ENCODE assay signal across 8 cellular contexts in the genomic region with DNA sequence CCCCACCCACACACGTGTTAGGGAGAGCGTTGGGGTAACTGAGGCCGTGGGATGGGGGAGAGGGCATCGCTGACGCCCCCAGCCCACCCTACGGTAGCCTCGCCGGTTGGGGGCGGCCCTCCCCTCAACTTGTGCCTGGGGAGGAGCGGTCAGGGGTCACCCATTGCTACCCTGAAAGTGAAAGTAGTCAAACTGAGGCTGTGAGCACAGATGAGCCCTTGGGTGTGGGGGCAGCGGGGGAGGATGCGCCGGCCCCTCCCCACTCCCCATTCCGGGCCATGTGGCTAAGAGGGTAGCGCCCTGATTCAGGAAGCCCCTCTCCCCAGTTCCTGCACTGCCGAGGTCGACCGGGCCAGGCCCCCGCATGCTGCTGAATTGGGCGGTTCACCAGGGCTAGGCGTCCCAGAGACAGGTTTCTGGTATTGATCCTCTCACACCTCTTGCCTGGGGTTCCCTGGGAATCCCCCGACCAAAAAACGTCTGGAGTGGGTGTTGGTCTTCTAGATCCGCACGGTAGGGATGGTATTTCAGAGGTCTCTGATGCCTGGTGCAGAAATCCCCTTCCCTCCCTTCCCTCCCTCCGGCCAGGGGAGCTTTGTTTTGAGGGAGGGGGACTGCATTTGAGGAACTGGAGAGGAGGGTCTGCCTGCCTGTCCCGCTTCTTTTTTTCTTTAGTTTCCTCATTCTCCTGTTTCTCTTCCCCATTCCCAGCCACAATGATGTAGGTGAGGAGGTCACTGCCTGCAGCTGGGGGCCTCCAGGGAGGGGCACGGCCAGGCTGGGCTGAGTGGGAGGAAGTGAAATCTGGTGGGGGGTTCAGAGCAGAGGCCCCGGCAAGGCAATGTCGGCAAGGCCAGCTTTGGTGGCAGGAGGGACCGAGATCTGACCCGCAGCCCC. TPM values are rescaled to one million over a fixed set of nuclear protein-coding genes. Genes with fewer than 3 reads are reported as not detected.
A peak's percentile ranks its signal among the peaks of the same experiment; 100 is the strongest.
DNase-seq lines count a peak whose midpoint lies in the region; ATAC-seq lines count a peak whose summit lies in the region.

No MANE protein-coding gene starts in this region.

- peak overlapping the region; percentile 71 for H2BK5ac ChIP-seq in neuronal stem cell (ENCODE audit: low read length)

- H4K91ac ChIP-seq in neuronal stem cell (ENCODE audit: low read depth, low read length, poor library complexity) = no peak overlapping the region

- H3K27ac ChIP-seq in esophagus (ENCODE audit: low read depth in 2 of 2, low read length in 1 of 2) (peak overlapping the region; percentile 63 to 67), neuronal stem cell (replicated peaks; ENCODE audit: low read length) (no peak overlapping the region)

- no peak overlapping the region for H2BK120ac ChIP-seq in neuronal stem cell (ENCODE audit: low read depth, low read length)

- H3K23ac ChIP-seq in neuronal stem cell (ENCODE audit: low read depth, low read length, poor library complexity) = peak overlapping the region; percentile 90

- ATAC-seq in Right ventricle myocardium superior (ENCODE audit: poor library complexity) (no peak), Right ventricle myocardium inferior (no peak), HG03108 (IDR thresholded peaks at IDR 0.05; ENCODE audit: unreplicated experiment) (no peak), HG03045 (IDR thresholded peaks at IDR 0.05; ENCODE audit: unreplicated experiment) (no peak)

- H3K9me3 ChIP-seq in esophagus (ENCODE audit: control insufficient read depth in 2 of 2, insufficient read depth in 1 of 2, low read depth in 1 of 2, low read length in 1 of 2) = peaks cover 0 to 4% of the 10 kb centered on the region in 2 donors
- no peaks in the 10 kb centered on the region for H3K9me3 ChIP-seq in neuronal stem cell (replicated peaks in 1 of 2; ENCODE audit: control insufficient read depth in 2 of 2, insufficient read depth in 1 of 2, low read depth in 1 of 2, low read length in 2 of 2)

- H2BK12ac ChIP-seq in neuronal stem cell (ENCODE audit: low read length) = peak overlapping the region; percentile 14

- peaks cover 4% of the 10 kb centered on the region for H3K79me1 ChIP-seq in neuronal stem cell (ENCODE audit: low read depth, low read length)

- no peak overlapping the region for H4K8ac ChIP-seq in neuronal stem cell (ENCODE audit: low read depth, low read length)

- H3K4ac ChIP-seq in neuronal stem cell (ENCODE audit: low read length) = no peak overlapping the region

- intact Hi-C loops in Right ventricle myocardium superior (cut with DNase I) = no loop called here
- intact Hi-C loops in Right ventricle myocardium inferior (cut with DNase I) = loop anchor here (5.0 kb wide), 1 partner anchor 39 kb away; a partner anchor contains a TSS

- H3K14ac ChIP-seq in neuronal stem cell (ENCODE audit: low read length) = no peak overlapping the region

- peak overlapping the region; percentile 93 for H2AFZ ChIP-seq in neuronal stem cell (ENCODE audit: low read length)

- H3K27me3 ChIP-seq in esophagus (ENCODE audit: control insufficient read depth in 1 of 2, insufficient read depth in 2 of 2, low read length in 2 of 2) (peaks cover 0 to 4% of the 10 kb centered on the region in 2 donors), neuronal stem cell (ENCODE audit: control insufficient read depth in 3 of 3, insufficient read depth in 3 of 3, low read depth in 1 of 3, low read length in 3 of 3) (peaks cover 0 to 9% (median 0%) of the 10 kb centered on the region in 3 experiments)

- DNase-seq in Right ventricle myocardium superior (peak; percentile 50), Right ventricle myocardium inferior (ENCODE audit: missing footprints) (no peak), neuronal stem cell (ENCODE audit: low spot score) (no peak), superior temporal gyrus (ENCODE audit: extremely low spot score) (no peak)
- DNase-seq in activated CD8-positive, alpha-beta memory T cell treated with anti-CD3 and anti-CD28 coated beads for 24 hours = peak; percentile 84

- peak overlapping the region; percentile 96 for H3K18ac ChIP-seq in neuronal stem cell (ENCODE audit: low read length)

- H3K36me3 ChIP-seq in esophagus (ENCODE audit: control insufficient read depth in 2 of 2, insufficient read depth in 2 of 2, low read length in 1 of 2) = no peaks in the 10 kb centered on the region
- H3K36me3 ChIP-seq in neuronal stem cell (replicated peaks in 1 of 2; ENCODE audit: control insufficient read depth in 2 of 2, insufficient read depth in 2 of 2, low read length in 2 of 2) = no peaks in the 10 kb centered on the region

- peak overlapping the region; percentile 99 for H3K4me2 ChIP-seq in neuronal stem cell (ENCODE audit: insufficient read depth, low read length, poor library complexity, severe bottlenecking)

- H3K9ac ChIP-seq in neuronal stem cell (ENCODE audit: low read depth, low read length, poor library complexity) = peak overlapping the region; percentile 94

- H2AK5ac ChIP-seq in neuronal stem cell (ENCODE audit: low read depth, low read length) = peak overlapping the region; percentile 88

- H3K4me1 ChIP-seq in esophagus (ENCODE audit: control insufficient read depth in 2 of 2, insufficient read depth in 2 of 2, low read length in 1 of 2) (peaks cover 3 to 8% of the 10 kb centered on the region in 2 donors), neuronal stem cell (ENCODE audit: control insufficient read depth in 2 of 2, insufficient read depth in 1 of 2, low read depth in 1 of 2, low read length in 2 of 2) (peaks cover 26 to 38% of the 10 kb centered on the region in 2 donors)

- peak overlapping the region; percentile 93 for H2BK15ac ChIP-seq in neuronal stem cell (ENCODE audit: low read length)

- WGBS in esophagus, 2 donors = 17 to 18% methylated on average over 31 to 32 of the region's 32 CpGs
- no CpG with 5 or more reads among the region's 32 CpGs for WGBS in neuronal stem cell (ENCODE audit: extremely low coverage in 2 of 2, insufficient read length in 2 of 2, insufficient replicate concordance in 1 of 2), 2 donors

- H3K4me3 ChIP-seq in esophagus (ENCODE audit: low read depth in 1 of 2, low read length in 2 of 2) (peak overlapping the region; percentile 41 to 64), neuronal stem cell (ENCODE audit: low read length in 2 of 2) (peak overlapping the region; percentile 65 to 89)

RNA-seq across cellular contexts. Expression of a gene that starts 1.0 kb away (rescaled TPM):
- 42.8 TPM for total RNA-seq in Right ventricle myocardium superior
- 43.7 TPM for total RNA-seq in Right ventricle myocardium inferior
- polyA plus RNA-seq in esophagus = 1 to 10 TPM in 1 of 2 donors, under 1 TPM in 1; 0.79 to 1.8 TPM
- 6.5 TPM for polyA plus RNA-seq in neuronal stem cell (2013, experiment 1 of 2)
- 6.3 TPM for polyA plus RNA-seq in neuronal stem cell (2013, experiment 2 of 2)

RNA-seq across cellular contexts. Expression of a gene that starts 37.8 kb away (rescaled TPM):
- total RNA-seq in Right ventricle myocardium superior (35.1 TPM), Right ventricle myocardium inferior (37.4 TPM)
- polyA plus RNA-seq in esophagus = 10 to 100 TPM in 1 of 2 donors, 1 to 10 TPM in 1; 9.0 to 10.0 TPM
- polyA plus RNA-seq in neuronal stem cell (2013, experiment 1 of 2) = 10.7 TPM
- polyA plus RNA-seq in neuronal stem cell (2013, experiment 2 of 2) = 11.2 TPM

Comparison
In these comparisons a context has a peak if more than half of its experiments do, and no peak if none do; other contexts are left out.
1. DNase-seq: peak in Right ventricle myocardium superior (single experiment) and activated CD8-positive, alpha-beta memory T cell treated with anti-CD3 and anti-CD28 coated beads for 24 hours (single experiment); none in Right ventricle myocardium inferior (single experiment), neuronal stem cell (single experiment) and superior temporal gyrus (single experiment).